26 cellular contexts compared by ENCODE assay signal in the genomic region with DNA sequence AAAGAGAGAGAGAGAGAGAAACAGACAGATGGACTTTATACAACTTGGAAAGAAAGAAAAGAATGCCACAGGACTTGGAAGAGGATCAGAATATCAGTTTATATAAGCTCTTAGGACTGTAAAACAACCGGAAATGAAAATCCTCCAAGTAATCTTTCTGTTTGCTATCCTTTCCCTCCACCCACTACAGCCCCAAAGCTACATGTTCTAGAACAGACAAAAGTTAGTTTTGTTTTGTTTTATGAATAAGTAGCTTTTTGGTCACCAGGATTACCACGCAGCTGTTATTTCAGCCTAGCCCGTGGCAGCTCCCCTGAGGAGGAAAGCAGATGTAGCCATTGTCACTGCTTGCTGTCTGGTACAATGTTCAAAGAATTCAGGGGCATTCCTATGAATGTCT.
A peak's percentile ranks its signal among the peaks of the same experiment; 100 is the strongest.
DNase-seq lines count a peak whose midpoint lies in the region; ATAC-seq and TF ChIP-seq lines count a peak whose summit lies in the region.
"Had no signal": no experiment of that assay in that cellular context is flagged by ENCODE, and none has a peak within 500 bp of the region (broad histone marks: within the 10 kb centered on the region; RNA-seq: fewer than 3 reads in every experiment).

No MANE protein-coding gene starts in this region.

- H3K27me3 Mint-ChIP-seq in T-helper 2 cell treated with Interferon-gamma antibody and Interleukin-4, amounts not matched to agents 5 μg/mL and 100 μg/mL, for 36 hours (ENCODE audit: low read depth) = peaks cover 17% of the 10 kb centered on the region

- H3K4me1 Mint-ChIP-seq in T-helper 2 cell treated with Interferon-gamma antibody and Interleukin-4, amounts not matched to agents 5 μg/mL and 100 μg/mL, for 36 hours (ENCODE audit: low read depth) = no peaks in the 10 kb centered on the region
- H3K4me1 Mint-ChIP-seq: activated CD4-positive, alpha-beta T cell treated with anti-CD3 and anti-CD28 coated beads, Interleukin-2, amount 10 ng/mL, durations not matched to agents 24 days and 14 days had no signal

- no peaks in the 10 kb centered on the region for H3K36me3 Mint-ChIP-seq in T-helper 2 cell treated with Interferon-gamma antibody and Interleukin-4, amounts not matched to agents 5 μg/mL and 100 μg/mL, for 36 hours (ENCODE audit: low read depth)
- H3K36me3 Mint-ChIP-seq in activated naive CD4-positive, alpha-beta T cell treated with anti-CD3 and anti-CD28 coated beads, Interleukin-2, amount 50 U/mL, for 72 hours = no peaks in the 10 kb centered on the region

- no peak for ATAC-seq in heart left ventricle
- ATAC-seq in activated naive CD4-positive, alpha-beta T cell treated with anti-CD3 and anti-CD28 coated beads, Interleukin-2, amount 50 U/mL, for 72 hours = no peak
- ATAC-seq: activated T-cell treated with anti-CD3 and anti-CD28 coated beads, Interleukin-2, amount 50 U/mL, for 72 hours; GM12878 had no signal

- H3K4me1 ChIP-seq in SJSA1 (replicated peaks) (peaks cover 33% of the 10 kb centered on the region), prostate gland (replicated peaks) (no peaks in the 10 kb centered on the region), heart left ventricle (peaks cover 0 to 15% (median 0%) of the 10 kb centered on the region in 12 donors)

- no peak for TF ChIP-seq POLR2A in prostate gland (IDR thresholded peaks at IDR 0.05)
- no peak for TF ChIP-seq POLR2A in heart left ventricle (IDR thresholded peaks at IDR 0.05)

- H3K27ac Mint-ChIP-seq in T-helper 2 cell treated with Interferon-gamma antibody and Interleukin-4, amounts not matched to agents 5 μg/mL and 100 μg/mL, for 36 hours = no peak overlapping the region
- no peak overlapping the region for H3K27ac Mint-ChIP-seq in activated naive CD4-positive, alpha-beta T cell treated with anti-CD3 and anti-CD28 coated beads, Interleukin-2, amount 50 U/mL, for 72 hours
- H3K27ac Mint-ChIP-seq: activated CD4-positive, alpha-beta T cell treated with anti-CD3 and anti-CD28 coated beads, Interleukin-2, amount 10 ng/mL, durations not matched to agents 24 days and 14 days; activated naive CD4-positive, alpha-beta T cell treated with anti-CD3 and anti-CD28 coated beads for 36 hours; activated T-cell treated with anti-CD3 and anti-CD28 coated beads, Interleukin-2, amount 50 U/mL, for 72 hours; dendritic cell treated with granulocyte-macrophage colony-stimulating factor and Interleukin-4, amounts not matched to agents 40 ng/mL and 50 ng/mL, for 4 days had no signal

- H3K4me3 Mint-ChIP-seq in T-helper 2 cell treated with Interferon-gamma antibody and Interleukin-4, amounts not matched to agents 5 μg/mL and 100 μg/mL, for 36 hours = no peak overlapping the region
- H3K4me3 Mint-ChIP-seq: activated CD4-positive, alpha-beta T cell treated with anti-CD3 and anti-CD28 coated beads, Interleukin-2, amount 10 ng/mL, durations not matched to agents 24 days and 14 days; activated naive CD4-positive, alpha-beta T cell treated with anti-CD3 and anti-CD28 coated beads for 36 hours; activated T-cell treated with anti-CD3 and anti-CD28 coated beads, Interleukin-2, amount 50 U/mL, for 72 hours; dendritic cell treated with granulocyte-macrophage colony-stimulating factor and Interleukin-4, amounts not matched to agents 40 ng/mL and 50 ng/mL, for 4 days; H9 had no signal

- 26% methylated on average over 3 of the region's 3 CpGs for WGBS in prostate gland
- 49 to 75% (median 62%) methylated on average over 3 of the region's 3 CpGs for WGBS in heart left ventricle, 4 donors

- no peak overlapping the region for H3K4me3 ChIP-seq in SJSA1
- no peak overlapping the region for H3K4me3 ChIP-seq in prostate gland
- no peak overlapping the region for H3K4me3 ChIP-seq in heart left ventricle
- H3K4me3 ChIP-seq: cardiac muscle cell, GM12878 had no signal

- no peaks in the 10 kb centered on the region; the same call in 1 of the 2 replicates for H3K9me3 ChIP-seq in SJSA1 (replicated peaks)
- H3K9me3 ChIP-seq in prostate gland = no peaks in the 10 kb centered on the region
- no peaks in the 10 kb centered on the region for H3K9me3 ChIP-seq in heart left ventricle
- H3K9me3 ChIP-seq: SK-N-SH had no signal

- H3K27me3 ChIP-seq in SJSA1 (replicated peaks) = no peaks in the 10 kb centered on the region
- no peaks in the 10 kb centered on the region for H3K27me3 ChIP-seq in prostate gland (replicated peaks; ENCODE audit: insufficient read depth)
- H3K27me3 ChIP-seq in heart left ventricle = no peaks in the 10 kb centered on the region
- H3K27me3 ChIP-seq: cardiac muscle cell had no signal

- H3K9me3 Mint-ChIP-seq in T-helper 2 cell treated with Interferon-gamma antibody and Interleukin-4, amounts not matched to agents 5 μg/mL and 100 μg/mL, for 36 hours = no peaks in the 10 kb centered on the region
- no peaks in the 10 kb centered on the region for H3K9me3 Mint-ChIP-seq in activated naive CD4-positive, alpha-beta T cell treated with anti-CD3 and anti-CD28 coated beads, Interleukin-2, amount 50 U/mL, for 72 hours
- H3K9me3 Mint-ChIP-seq: activated CD4-positive, alpha-beta T cell treated with anti-CD3 and anti-CD28 coated beads, Interleukin-2, amount 10 ng/mL, durations not matched to agents 24 days and 14 days; activated naive CD4-positive, alpha-beta T cell treated with anti-CD3 and anti-CD28 coated beads for 36 hours; activated T-cell treated with anti-CD3 and anti-CD28 coated beads, Interleukin-2, amount 50 U/mL, for 72 hours; dendritic cell treated with granulocyte-macrophage colony-stimulating factor and Interleukin-4, amounts not matched to agents 40 ng/mL and 50 ng/mL, for 4 days; H9 had no signal

- no peaks in the 10 kb centered on the region for H3K36me3 ChIP-seq in SJSA1
- no peaks in the 10 kb centered on the region for H3K36me3 ChIP-seq in prostate gland
- H3K36me3 ChIP-seq in heart left ventricle = no peaks in the 10 kb centered on the region
- H3K36me3 ChIP-seq: cardiac muscle cell, WERI-Rb-1 had no signal

- intact Hi-C loops in prostate gland (cut with DNase I) (no loop called here), heart left ventricle (cut with DNase I) (loop anchor here in 6 of 10 donors (5.0 kb wide), 4 partner anchors 84 to 259 kb away; no protein-coding TSS in a partner anchor)

- H3K27ac ChIP-seq in C4-2B (peak overlapping the region; percentile 65), SJSA1 (peak overlapping the region; percentile 78), prostate gland (peak overlapping the region; percentile 46 to 57), heart left ventricle (no peak overlapping the region)
- H3K27ac ChIP-seq: cardiac muscle cell, WERI-Rb-1 had no signal

- no peak for TF ChIP-seq CTCF in C4-2B (conservative IDR thresholded peaks at IDR 0.05)
- no peak for TF ChIP-seq CTCF in prostate gland (IDR thresholded peaks at IDR 0.05)
- no peak for TF ChIP-seq CTCF in heart left ventricle (IDR thresholded peaks at IDR 0.05)

- peak in 1 of 2 experiments; percentile 72 for DNase-seq in SJSA1 (ENCODE audit: low read depth in 1 of 2, low spot score in 2 of 2)
- DNase-seq in fibroblast of peridontal ligament (ENCODE audit: extremely low read depth) = peak; percentile 54
- no peak for DNase-seq in prostate gland (ENCODE audit: low spot score)
- DNase-seq in T-helper 2 cell treated with Interferon-gamma antibody and Interleukin-4, amounts not matched to agents 5 μg/mL and 100 μg/mL, for 36 hours (ENCODE audit: low spot score) = no peak
- DNase-seq in GOT3 (lab: John Stamatoyannopoulos, UW) = no peak
- no peak for DNase-seq in heart left ventricle
- DNase-seq in activated naive CD4-positive, alpha-beta T cell treated with anti-CD3 and anti-CD28 coated beads, Interleukin-2, amount 50 U/mL, for 72 hours (ENCODE audit: low spot score in 2 of 2) = no peak
- DNase-seq: activated CD4-positive, alpha-beta T cell treated with anti-CD3 and anti-CD28 coated beads, Interleukin-2, amount 10 ng/mL, durations not matched to agents 24 days and 14 days; activated naive CD4-positive, alpha-beta T cell treated with anti-CD3 and anti-CD28 coated beads for 36 hours; activated T-cell treated with anti-CD3 and anti-CD28 coated beads, Interleukin-2, amount 50 U/mL, for 72 hours; C1 segment of cervical spinal cord; foreskin melanocyte; H9; Karpas-422; NCI-H1105; NCI-H2029; NCI-H2227 treated with DMSO at 0.1 percent for 48 hours; NCI-H748 treated with DMSO at 0.1 percent for 48 hours; RPMI8226; SK-N-SH; T-helper 2 cell; WERI-Rb-1 had no signal

Comparison
In these comparisons a context has a peak if more than half of its experiments do, and no peak if none do; other contexts are left out.
1. H3K27ac ChIP-seq: peak in C4-2B (single experiment), SJSA1 (single experiment) and prostate gland (2 of 2); none in heart left ventricle (0 of 12).